25 cellular contexts compared by ENCODE assay signal in the genomic region with DNA sequence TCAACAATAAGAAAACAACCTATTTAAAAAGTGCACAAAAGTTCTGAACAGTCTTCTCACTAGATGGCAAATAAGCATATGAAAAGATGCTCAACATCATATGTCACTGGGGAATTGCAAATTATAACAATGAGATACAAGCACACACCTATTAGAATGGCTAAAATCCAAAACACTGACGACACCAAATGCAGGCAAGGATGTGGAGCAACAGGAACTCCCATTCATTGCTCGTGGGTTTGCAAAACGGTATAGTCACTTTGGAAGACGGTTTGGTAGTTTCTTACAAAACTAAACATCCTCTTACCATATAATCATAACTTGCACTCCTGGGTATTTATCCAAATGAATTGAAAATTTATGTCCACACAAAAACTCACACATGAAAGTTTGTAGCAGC.
"Had no signal": no experiment of that assay in that cellular context is flagged by ENCODE, and none has a peak within 500 bp of the region (broad histone marks: within the 10 kb centered on the region; RNA-seq: fewer than 3 reads in every experiment).

No MANE protein-coding gene starts in this region.

- H3K36me3 ChIP-seq: adrenal gland, breast epithelium, gastroesophageal sphincter, sigmoid colon, transverse colon, uterus had no signal

- H3K4me1 ChIP-seq: adrenal gland, breast epithelium, gastroesophageal sphincter, sigmoid colon, transverse colon, uterus had no signal

- H3K27ac ChIP-seq: adrenal gland, breast epithelium, gastroesophageal sphincter, sigmoid colon, transverse colon, uterus had no signal

- ATAC-seq: activated T-helper 17 cell treated with anti-CD3 and anti-CD28 coated beads, Interleukin-2, amount 50 U/mL, for 72 hours; gastroesophageal sphincter; stimulated activated naive B cell treated with anti-CD40 and anti-IgM and Interleukin-4, amounts not matched to agents 10 μg/mL and 1 μg/mL and 100 μg/mL, for 72 hours had no signal

- FAIRE-seq: astrocyte, endometrium, islet of Langerhans, TTC549 had no signal

- DNase-seq: activated CD4-positive, alpha-beta T cell treated with anti-CD3 and anti-CD28 coated beads for 1 hour; activated CD4-positive, alpha-beta T cell treated with anti-CD3 and anti-CD28 coated beads, Interleukin-2, amount 50 U/mL, for 1 hour; activated CD8-positive, alpha-beta memory T cell treated with anti-CD3 and anti-CD28 coated beads for 24 hours; activated CD8-positive, alpha-beta memory T cell treated with anti-CD3 and anti-CD28 coated beads, Interleukin-2, amount 50 U/mL, for 4 hours; activated T-cell treated with anti-CD3 and anti-CD28 coated beads, Interleukin-2, amount 50 U/mL, for 24 hours; adrenal gland; cerebellar nuclear complex; effector CD4-positive, alpha-beta T cell; head of caudate nucleus; hypothalamus; retina; sigmoid colon; stimulated activated CD4-positive, alpha-beta T cell treated with anti-CD3 and anti-CD28 coated beads, Interleukin-2, amount 100 ng/mL, for 48 hours; stimulated activated CD8-positive, alpha-beta memory T cell treated with anti-CD3 and anti-CD28 coated beads, Interleukin-4, amount 100 ng/mL, for 48 hours; stimulated activated naive B cell treated with anti-CD40 and anti-IgM and Interleukin-4, amounts not matched to agents 10 μg/mL and 1 μg/mL and 100 μg/mL, for 72 hours; T-helper 1 cell; transverse colon; uterus had no signal

- H3K9me3 ChIP-seq: transverse colon had no signal

- H3K4me3 ChIP-seq: adrenal gland, breast epithelium, gastroesophageal sphincter, sigmoid colon, transverse colon, uterus had no signal

- H3K27me3 ChIP-seq: adrenal gland, breast epithelium, transverse colon had no signal
